ENCODE assay signal across 9 cellular contexts in the genomic region with DNA sequence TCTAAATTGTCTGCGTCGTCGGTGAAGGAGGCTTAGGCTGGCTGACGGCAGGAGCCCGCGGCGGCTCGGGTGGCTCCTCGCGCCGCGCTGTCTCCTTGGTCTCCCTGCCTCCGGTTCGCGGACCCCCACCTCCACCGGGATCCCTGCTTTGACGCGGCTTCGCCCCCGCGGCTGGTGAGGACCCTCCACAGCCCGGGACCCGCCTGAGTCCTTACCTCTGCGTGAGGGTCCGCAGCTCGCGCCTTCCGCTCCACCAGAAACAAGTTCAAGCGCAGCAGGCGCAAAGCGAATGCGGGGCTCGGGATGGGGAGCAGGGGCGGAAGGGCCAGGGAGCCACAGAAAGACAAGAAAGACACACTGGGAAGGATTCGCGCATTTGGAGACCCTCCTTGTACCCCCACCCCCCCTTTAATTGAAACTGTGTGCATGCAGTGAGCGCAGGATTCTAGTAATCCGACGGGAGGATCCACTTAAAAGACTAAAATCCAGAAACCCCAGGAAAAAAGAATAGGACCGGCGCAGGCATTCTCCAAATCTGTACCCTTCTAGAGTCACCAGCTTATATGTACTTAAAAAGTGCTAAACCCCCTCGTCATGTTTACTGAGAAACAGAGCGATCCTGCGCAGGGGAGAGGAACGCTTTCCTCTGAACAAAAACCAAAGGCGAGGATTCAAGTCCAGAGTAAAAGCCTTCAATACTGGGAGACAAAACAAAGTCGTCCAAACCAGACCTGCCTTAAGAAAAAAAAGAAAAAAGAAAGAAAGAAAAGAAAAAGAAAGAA. TPM values are rescaled to one million over a fixed set of nuclear protein-coding genes. Genes with fewer than 3 reads are reported as not detected.
DNase-seq lines count a peak whose midpoint lies in the region; ATAC-seq and TF ChIP-seq lines count a peak whose summit lies in the region.
"Had no signal": no experiment of that assay in that cellular context is flagged by ENCODE, and none has a peak within 500 bp of the region (broad histone marks: within the 10 kb centered on the region; RNA-seq: fewer than 3 reads in every experiment).

No MANE protein-coding gene starts in this region.

- DNase-seq in CD14-positive monocyte (ENCODE audit: low spot score) = no peak
- DNase-seq in Panc1 (ENCODE audit: low read depth, low spot score) = no peak
- no peak for DNase-seq in esophagus squamous epithelium (lab: John Stamatoyannopoulos, UW)
- no peak for DNase-seq in osteocyte (ENCODE audit: extremely low spot score, unreplicated experiment)
- DNase-seq: stimulated activated CD4-positive, alpha-beta T cell treated with anti-CD3 and anti-CD28 coated beads, Interleukin-12 subunit alpha, Interleukin-12 subunit beta, amount 100 ng/mL, for 4 hours had no signal

- H3K27ac ChIP-seq in Panc1 (ENCODE audit: low read length) = peak overlapping the region; percentile 81
- H3K27ac ChIP-seq in esophagus squamous epithelium = peak overlapping the region; percentile 50 to 99 (median 88)

- H3K9me3 Mint-ChIP-seq in CD14-positive monocyte = peaks cover 0 to 1% (median 0%) of the 10 kb centered on the region in 7 donors
- H3K9me3 Mint-ChIP-seq in osteocyte (ENCODE audit: unreplicated experiment) = no peaks in the 10 kb centered on the region

- in situ Hi-C loops in Panc1 (cut with HindIII; ENCODE audit: low pct_unique_long_range_greater_than_20kb, low sequenced_read_pairs) = no loop called here

- H3K4me3 ChIP-seq in Panc1 (ENCODE audit: low read depth in 2 of 2, low read length in 2 of 2) (no peak overlapping the region), esophagus squamous epithelium (peak overlapping the region; percentile 30 to 96 (median 78))

- TF ChIP-seq POLR2A in esophagus squamous epithelium (IDR thresholded peaks at IDR 0.05) = no peak

- H3K4me3 Mint-ChIP-seq in CD14-positive monocyte = peak overlapping the region; percentile 81 to 96
- peak overlapping the region; percentile 60 for H3K4me3 Mint-ChIP-seq in osteocyte (ENCODE audit: unreplicated experiment)

- H3K36me3 ChIP-seq in Panc1 (ENCODE audit: control insufficient read depth, insufficient read depth, low read length) (peaks cover 3% of the 10 kb centered on the region; the same call in 1 of the 2 replicates), esophagus squamous epithelium (peaks cover 0 to 19% (median 0%) of the 10 kb centered on the region in 3 donors)

- no peaks in the 10 kb centered on the region for H3K27me3 ChIP-seq in Panc1 (ENCODE audit: control insufficient read depth, insufficient read depth, low read length)
- H3K27me3 ChIP-seq in esophagus squamous epithelium = no peaks in the 10 kb centered on the region

- 30 to 46% methylated on average over 16 to 22 of the region's 47 CpGs for WGBS in esophagus squamous epithelium, 2 donors

- intact Hi-C loops in CD14-positive monocyte (cut with micrococcal nuclease) = loop anchor here (5.0 to 10.0 kb wide), 4 partner anchors 42 to 140 kb away; no protein-coding TSS in a partner anchor
- intact Hi-C loops in Panc1 (cut with micrococcal nuclease; ENCODE audit: unreplicated experiment) = loop anchor here (5.0 kb wide), 1 partner anchor 308 kb away; no protein-coding TSS in a partner anchor
- intact Hi-C loops in esophagus squamous epithelium (cut with DNase I) = loop anchor here (10.0 kb wide), 1 partner anchor 1620 kb away; a partner anchor contains a TSS

- peaks cover 41% of the 10 kb centered on the region for H3K4me1 Mint-ChIP-seq in CD14-positive monocyte
- peaks cover 50% of the 10 kb centered on the region for H3K4me1 Mint-ChIP-seq in osteocyte (ENCODE audit: unreplicated experiment)

- TF ChIP-seq CTCF in CD14-positive monocyte (IDR thresholded peaks at IDR 0.05) = no peak
- TF ChIP-seq CTCF in Panc1 (IDR thresholded peaks at IDR 0.05) = no peak
- TF ChIP-seq CTCF in esophagus squamous epithelium (IDR thresholded peaks at IDR 0.05) = no peak
- TF ChIP-seq CTCF in osteocyte (IDR thresholded peaks at IDR 0.05) = no peak

- H3K36me3 Mint-ChIP-seq in CD14-positive monocyte (peaks cover 34 to 45% of the 10 kb centered on the region in 2 donors), osteocyte (ENCODE audit: unreplicated experiment) (peaks cover 11% of the 10 kb centered on the region)

- peak overlapping the region in 1 of 7 donors; percentile 57 for H3K27ac Mint-ChIP-seq in CD14-positive monocyte
- H3K27ac Mint-ChIP-seq in osteocyte (ENCODE audit: unreplicated experiment) = no peak overlapping the region

- POLR2A ChIA-PET in Panc1 (lab: Charles Lee) = no interaction called here

- CTCF ChIA-PET in Panc1 (lab: Charles Lee) = interaction anchor here (0.7 kb wide), 1 partner anchor 544 kb away, joined by 3 read pairs; no protein-coding TSS in a partner anchor

- H3K4me1 ChIP-seq in Panc1 (ENCODE audit: control insufficient read depth, insufficient read depth, low read length) (peaks cover 40% of the 10 kb centered on the region), esophagus squamous epithelium (peaks cover 22 to 79% (median 29%) of the 10 kb centered on the region in 3 donors)

- H3K9me3 ChIP-seq in Panc1 (ENCODE audit: control insufficient read depth, insufficient read depth, low read depth, low read length) (no peaks in the 10 kb centered on the region), esophagus squamous epithelium (no peaks in the 10 kb centered on the region)

- BruUV-seq in Panc1 (replicated peaks; lab: Mats Ljungman, UMichigan) = no TSS peak

- peaks cover 2 to 38% (median 23%) of the 10 kb centered on the region in 3 donors for H3K27me3 Mint-ChIP-seq in CD14-positive monocyte (ENCODE audit: low read depth in 3 of 3)
- H3K27me3 Mint-ChIP-seq in osteocyte (ENCODE audit: unreplicated experiment) = peaks cover 14% of the 10 kb centered on the region

- ATAC-seq in Panc1 (no peak), GM18868 (IDR thresholded peaks at IDR 0.05; ENCODE audit: unreplicated experiment) (no peak), HG03196 (IDR thresholded peaks at IDR 0.05; ENCODE audit: unreplicated experiment) (no peak), GM21529 (IDR thresholded peaks at IDR 0.05; ENCODE audit: unreplicated experiment) (no peak)
- ATAC-seq in activated CD4-positive, CD25-positive, alpha-beta regulatory T cell treated with anti-CD3 and anti-CD28 coated beads, Interleukin-2, amount 50 U/mL, for 24 hours = no peak

RNA-seq across cellular contexts. Expression of a gene that starts 3.8 kb away (rescaled TPM):
- 10 to 100 TPM; 15.5 to 27.5 TPM for polyA plus RNA-seq in CD14-positive monocyte
- total RNA-seq in Panc1 (2021; ENCODE audit: unreplicated experiment) = 45.0 TPM
- 28.9 TPM for polyA plus RNA-seq in Panc1 (2012; ENCODE audit: insufficient read length)
- total RNA-seq in esophagus squamous epithelium = 10 to 100 TPM; 12.2 to 25.2 (median 16.7) TPM
- 17.7 and 19.7 TPM in 2 replicates for total RNA-seq in osteocyte

RNA-seq across cellular contexts. Expression of a gene that starts 5.4 kb away (rescaled TPM):
- 1 to 10 TPM in 1 of 2 donors, under 1 TPM in 1; 0.76 to 1.4 TPM for polyA plus RNA-seq in CD14-positive monocyte
- total RNA-seq in Panc1 (2021; ENCODE audit: unreplicated experiment) = 10.0 TPM
- 13.7 TPM for polyA plus RNA-seq in Panc1 (2012; ENCODE audit: insufficient read length)
- 10 to 100 TPM in 3 of 4 donors, 1 to 10 TPM in 1; 5.4 to 20.2 (median 13.7) TPM for total RNA-seq in esophagus squamous epithelium
- 12.2 and 13.3 TPM in 2 replicates for total RNA-seq in osteocyte

Comparison
In these comparisons a context has a peak if more than half of its experiments do, and no peak if none do; other contexts are left out.
1. H3K4me3 ChIP-seq: peak in esophagus squamous epithelium (4 of 4); none in Panc1 (0 of 2).